ENCODE assay signal across 14 cellular contexts in genomic region chrX:44596277-44596676, GRCh38. TPM values are rescaled to one million over a fixed set of nuclear protein-coding genes. Genes with fewer than 3 reads are reported as not detected.
DNase-seq lines count a peak whose midpoint lies in the region; ATAC-seq and TF ChIP-seq lines count a peak whose summit lies in the region.
"Had no signal": no experiment of that assay in that cellular context is flagged by ENCODE, and none has a peak within 500 bp of the region (broad histone marks: within the 10 kb centered on the region; RNA-seq: fewer than 3 reads in every experiment).

No MANE protein-coding gene starts in this region.

- no peak overlapping the region for H3K27ac Mint-ChIP-seq in osteocyte (ENCODE audit: unreplicated experiment)
- H3K27ac Mint-ChIP-seq: endodermal cell had no signal

- H3K9me3 Mint-ChIP-seq in osteocyte (ENCODE audit: unreplicated experiment) = peaks cover 14% of the 10 kb centered on the region

- H3K27me3 Mint-ChIP-seq in osteocyte (ENCODE audit: unreplicated experiment) = no peaks in the 10 kb centered on the region

- TF ChIP-seq CTCF in osteocyte (IDR thresholded peaks at IDR 0.05) = no peak

- H3K4me1 Mint-ChIP-seq in osteocyte (ENCODE audit: unreplicated experiment) = no peaks in the 10 kb centered on the region
- H3K4me1 Mint-ChIP-seq: endodermal cell had no signal

- H3K4me3 Mint-ChIP-seq in osteocyte (ENCODE audit: unreplicated experiment) = no peak overlapping the region
- H3K4me3 Mint-ChIP-seq: endodermal cell had no signal

- H3K36me3 Mint-ChIP-seq in osteocyte (ENCODE audit: unreplicated experiment) = no peaks in the 10 kb centered on the region

- ATAC-seq in GM19043 (IDR thresholded peaks at IDR 0.05; ENCODE audit: low read depth, unreplicated experiment) = peak; percentile 96
- ATAC-seq in HG02642 (IDR thresholded peaks at IDR 0.05; ENCODE audit: poor library complexity, unreplicated experiment) = peak; percentile 73
- peak; percentile 100 for ATAC-seq in HG03469 (IDR thresholded peaks at IDR 0.05; ENCODE audit: unreplicated experiment)

- DNase-seq in osteocyte (ENCODE audit: extremely low spot score, unreplicated experiment) = peak; percentile 40
- DNase-seq in NCI-H146 treated with DMSO at 0.1 percent for 48 hours (lab: John Stamatoyannopoulos, UW; ENCODE audit: unreplicated experiment) = no peak
- DNase-seq in GF-D8 (lab: John Stamatoyannopoulos, UW) = no peak
- no peak for DNase-seq in stimulated activated CD4-positive, alpha-beta T cell treated with anti-CD3 and anti-CD28 coated beads, Interleukin-2, amount 100 ng/mL, for 48 hours
- no peak for DNase-seq in activated CD8-positive, alpha-beta memory T cell treated with anti-CD3 and anti-CD28 coated beads, Interleukin-2, amount 50 U/mL, for 4 hours
- DNase-seq: aorta; endodermal cell; H7; hippocampal formation; stimulated activated CD8-positive, alpha-beta memory T cell treated with anti-CD3 and anti-CD28 coated beads, Interleukin-4, amount 100 ng/mL, for 48 hours; T-helper 1 cell had no signal

RNA-seq across cellular contexts. Expression of gene FUNDC1, which starts 53.6 kb away (rescaled TPM):
- total RNA-seq in osteocyte = 11.0 and 16.2 TPM in 2 replicates
